In the genomic region with DNA sequence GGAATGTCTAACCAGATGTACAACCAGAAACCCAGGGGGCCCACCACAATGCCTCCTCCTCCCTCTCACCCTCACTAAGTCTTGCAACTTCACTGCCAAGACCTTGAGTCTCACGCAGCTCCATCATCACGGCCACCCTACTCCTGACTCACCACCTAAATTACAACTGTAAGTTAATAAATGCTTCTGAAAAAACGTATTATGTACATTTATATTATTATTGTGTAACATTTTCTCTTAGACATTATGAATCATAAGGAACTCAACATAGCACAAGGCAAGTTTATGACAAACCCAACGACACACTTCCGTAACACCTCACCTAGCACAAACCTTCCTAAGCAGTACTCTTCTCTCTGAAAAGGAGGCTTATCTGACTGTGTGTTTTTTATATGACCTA, we compare ENCODE assay signal across 21 cellular contexts. TPM values are rescaled to one million over a fixed set of nuclear protein-coding genes. Genes with fewer than 3 reads are reported as not detected.
A peak's percentile ranks its signal among the peaks of the same experiment; 100 is the strongest.
DNase-seq lines count a peak whose midpoint lies in the region; ATAC-seq, FAIRE-seq and TF ChIP-seq lines count a peak whose summit lies in the region.
"Had no signal": no experiment of that assay in that cellular context is flagged by ENCODE, and none has a peak within 500 bp of the region (broad histone marks: within the 10 kb centered on the region; RNA-seq: fewer than 3 reads in every experiment).

No MANE protein-coding gene starts in this region.

- H3K4me3 Mint-ChIP-seq in activated CD4-positive, alpha-beta T cell treated with anti-CD3 and anti-CD28 coated beads for 36 hours, result no peak overlapping the region
- H3K4me3 Mint-ChIP-seq: activated CD4-positive, alpha-beta memory T cell treated with anti-CD3 and anti-CD28 coated beads for 36 hours; activated T-cell treated with anti-CD3 and anti-CD28 coated beads, Interleukin-2, amount 50 U/mL, for 24 hours; brain had no signal

- FAIRE-seq in RCC 7860 (lab: Jason Lieb, UNC), result peak; percentile 72
- FAIRE-seq: H54, small intestine had no signal

- no peak for TF ChIP-seq EP300 in tibial nerve (IDR thresholded peaks at IDR 0.05)

- no peaks in the 10 kb centered on the region for H3K4me1 Mint-ChIP-seq in activated CD4-positive, alpha-beta T cell treated with anti-CD3 and anti-CD28 coated beads for 36 hours
- H3K4me1 Mint-ChIP-seq: brain had no signal

- CTCF ChIA-PET in activated CD4-positive, alpha-beta T cell treated with anti-CD3 and anti-CD28 coated beads for 36 hours (lab: Charles Lee), result interaction anchor here (0.9 to 1.2 kb wide), 4 partner anchors 11 to 401 kb away, joined by 3 to 6 read pairs (median 4); no protein-coding TSS in a partner anchor

- no peak overlapping the region for H3K4me3 ChIP-seq in tibial nerve
- H3K4me3 ChIP-seq: suprapubic skin had no signal

- H3K27me3 ChIP-seq in tibial nerve, result no peaks in the 10 kb centered on the region
- H3K27me3 ChIP-seq: suprapubic skin had no signal

- no peaks in the 10 kb centered on the region for H3K9me3 ChIP-seq in tibial nerve
- H3K9me3 ChIP-seq: suprapubic skin had no signal

- WGBS in tibial nerve, 2 donors, result 81 to 84% methylated on average over 5 of the region's 5 CpGs

- TF ChIP-seq CTCF in tibial nerve (IDR thresholded peaks at IDR 0.05), result no peak

- no peaks in the 10 kb centered on the region for H3K27me3 Mint-ChIP-seq in activated CD4-positive, alpha-beta T cell treated with anti-CD3 and anti-CD28 coated beads for 36 hours
- H3K27me3 Mint-ChIP-seq: activated CD4-positive, alpha-beta memory T cell treated with anti-CD3 and anti-CD28 coated beads for 36 hours; activated T-cell treated with anti-CD3 and anti-CD28 coated beads, Interleukin-2, amount 50 U/mL, for 24 hours; brain had no signal

- TF ChIP-seq POLR2A in tibial nerve (IDR thresholded peaks at IDR 0.05), result no peak

- intact Hi-C loops in activated CD4-positive, alpha-beta T cell treated with anti-CD3 and anti-CD28 coated beads for 36 hours (cut with DNase I, micrococcal nuclease), result no loop called here

- H3K27ac Mint-ChIP-seq in activated CD4-positive, alpha-beta T cell treated with anti-CD3 and anti-CD28 coated beads for 36 hours, result no peak overlapping the region
- H3K27ac Mint-ChIP-seq: activated CD4-positive, alpha-beta memory T cell treated with anti-CD3 and anti-CD28 coated beads for 36 hours; activated T-cell treated with anti-CD3 and anti-CD28 coated beads, Interleukin-2, amount 50 U/mL, for 24 hours; brain had no signal

- DNase-seq in ELR (ENCODE audit: low read depth) (peak; percentile 94), RCC 7860 (ENCODE audit: low spot score) (peak; percentile 77), fibroblast of gingiva (ENCODE audit: low read depth) (peak; percentile 32), non-pigmented ciliary epithelial cell (ENCODE audit: low read depth) (peak; percentile 60), activated gamma-delta T cell treated with Interleukin-2 at 50 U/mL for 16 hours (no peak), tibial nerve (ENCODE audit: low spot score in 2 of 2) (no peak)
- no peak for DNase-seq in activated CD4-positive, alpha-beta T cell treated with anti-CD3 and anti-CD28 coated beads for 36 hours
- DNase-seq: activated CD4-positive, alpha-beta memory T cell treated with anti-CD3 and anti-CD28 coated beads for 36 hours; activated naive CD4-positive, alpha-beta T cell treated with anti-CD3 and anti-CD28 coated beads, Interleukin-2, amount 50 U/mL, for 16 hours; activated T-cell treated with anti-CD3 and anti-CD28 coated beads, Interleukin-2, amount 50 U/mL, for 24 hours; C1 segment of cervical spinal cord; NCI-H146; small intestine; stimulated activated CD4-positive, alpha-beta T cell treated with anti-CD3 and anti-CD28 coated beads, Interleukin-4, amount 100 ng/mL, for 4 hours had no signal

- ATAC-seq in HG03520 (IDR thresholded peaks at IDR 0.05; ENCODE audit: unreplicated experiment), result no peak
- ATAC-seq in activated CD4-positive, alpha-beta T cell treated with anti-CD3 and anti-CD28 coated beads for 36 hours, result no peak
- ATAC-seq: left lobe of liver had no signal

- peaks cover 0 to 13% (median 0%) of the 10 kb centered on the region in 4 donors for H3K4me1 ChIP-seq in tibial nerve
- H3K4me1 ChIP-seq: parathyroid adenoma had no signal

- H3K27ac ChIP-seq in tibial nerve, result no peak overlapping the region
- H3K27ac ChIP-seq: parathyroid adenoma, suprapubic skin, VCaP had no signal

- peaks cover 0 to 17% (median 0%) of the 10 kb centered on the region in 3 donors for H3K36me3 ChIP-seq in tibial nerve

- POLR2A ChIA-PET in activated CD4-positive, alpha-beta T cell treated with anti-CD3 and anti-CD28 coated beads for 36 hours (lab: Charles Lee), result no interaction called here

- no peaks in the 10 kb centered on the region for H3K9me3 Mint-ChIP-seq in activated CD4-positive, alpha-beta T cell treated with anti-CD3 and anti-CD28 coated beads for 36 hours (ENCODE audit: low read depth)
- H3K9me3 Mint-ChIP-seq: activated CD4-positive, alpha-beta memory T cell treated with anti-CD3 and anti-CD28 coated beads for 36 hours; activated T-cell treated with anti-CD3 and anti-CD28 coated beads, Interleukin-2, amount 50 U/mL, for 24 hours; brain had no signal

- peaks cover 2% of the 10 kb centered on the region for H3K36me3 Mint-ChIP-seq in activated CD4-positive, alpha-beta T cell treated with anti-CD3 and anti-CD28 coated beads for 36 hours (ENCODE audit: low read depth)
- H3K36me3 Mint-ChIP-seq: activated CD4-positive, alpha-beta memory T cell treated with anti-CD3 and anti-CD28 coated beads for 36 hours had no signal

RNA-seq across cellular contexts. Expression of gene MIPEP, which starts 20.7 kb away (rescaled TPM):
- total RNA-seq in activated CD4-positive, alpha-beta T cell treated with anti-CD3 and anti-CD28 coated beads for 36 hours, result 10 to 100 TPM; 13.2 to 15.5 TPM
- total RNA-seq in tibial nerve, result 10 to 100 TPM in 3 of 4 donors, 1 to 10 TPM in 1; 8.4 to 25.8 (median 16.4) TPM

RNA-seq across cellular contexts. Expression of gene C1QTNF9B, which starts 28.8 kb away (rescaled TPM):
- not detected for total RNA-seq in activated CD4-positive, alpha-beta T cell treated with anti-CD3 and anti-CD28 coated beads for 36 hours
- total RNA-seq in tibial nerve, result 1 to 10 TPM in 1 of 4 donors, not detected in 3; 2.0 TPM
- total RNA-seq: activated CD4-positive, alpha-beta memory T cell treated with anti-CD3 and anti-CD28 coated beads for 36 hours; left lobe of liver had no signal

Comparison
In these comparisons a context has a peak if more than half of its experiments do, and no peak if none do; other contexts are left out.
1. DNase-seq: peak in ELR (single experiment), RCC 7860 (single experiment), fibroblast of gingiva (single experiment) and non-pigmented ciliary epithelial cell (single experiment); none in activated gamma-delta T cell treated with Interleukin-2 at 50 U/mL for 16 hours (single experiment), activated CD4-positive, alpha-beta T cell treated with anti-CD3 and anti-CD28 coated beads for 36 hours (single experiment) and tibial nerve (0 of 2).